In the genomic region with DNA sequence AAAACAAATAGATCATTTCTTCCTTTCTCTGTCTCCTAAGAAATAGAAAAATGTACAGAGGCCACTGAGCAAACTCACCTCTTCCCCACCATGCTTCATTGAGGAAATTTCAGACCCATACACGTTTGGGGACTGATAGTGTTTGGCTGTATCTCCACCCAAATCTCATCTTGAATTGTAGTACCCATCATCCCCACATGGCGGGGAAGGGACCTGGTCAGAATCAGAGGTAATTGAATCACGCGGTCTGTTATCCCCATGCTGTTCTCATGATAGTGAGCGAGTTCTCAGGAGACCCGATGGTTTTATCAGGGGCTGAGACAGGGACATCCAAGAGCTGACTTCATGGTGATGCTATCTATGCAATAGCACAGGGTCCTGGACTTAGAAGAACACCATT, we compare ENCODE assay signal across 16 cellular contexts.
DNase-seq lines count a peak whose midpoint lies in the region; TF ChIP-seq lines count a peak whose summit lies in the region.
"Had no signal": no experiment of that assay in that cellular context is flagged by ENCODE, and none has a peak within 500 bp of the region (broad histone marks: within the 10 kb centered on the region; RNA-seq: fewer than 3 reads in every experiment).

No MANE protein-coding gene starts in this region.

- TF ChIP-seq CTCF in GM12874 (IDR thresholded peaks at IDR 0.05; ENCODE audit: insufficient read depth, low read depth, low read length) = peak; percentile 18; the same call in 1 of the 2 replicates
- TF ChIP-seq CTCF in choroid plexus epithelial cell (conservative IDR thresholded peaks at IDR 0.05; ENCODE audit: low read depth, low read length) = peak; percentile 21
- TF ChIP-seq CTCF in neural crest cell (conservative IDR thresholded peaks at IDR 0.05) = peak; percentile 35
- TF ChIP-seq CTCF in lower leg skin (IDR thresholded peaks at IDR 0.05) = no peak
- no peak for TF ChIP-seq CTCF in dorsolateral prefrontal cortex (IDR thresholded peaks at IDR 0.05 in 54 of 56, conservative IDR thresholded peaks at IDR 0.05 in 2 of 56; ENCODE audit: low read depth in 1 of 56, partially characterized antibody in 56 of 56)

- H3K9me3 Mint-ChIP-seq in neural crest cell = peaks cover 3% of the 10 kb centered on the region
- peaks cover 11% of the 10 kb centered on the region for H3K9me3 Mint-ChIP-seq in activated T-helper 2 cell treated with anti-CD3 and anti-CD28 coated beads, Interferon-gamma antibody, Interleukin-2, Interleukin-4, amounts not matched to agents 10 μg/mL and 5 μg/mL and 100 μg/mL, durations not matched to agents 14 hours and 24 hours and 36 hours
- H3K9me3 Mint-ChIP-seq: activated T-helper 1 cell treated with anti-CD3 and anti-CD28 coated beads, Interleukin-12 subunit alpha, Interleukin-12 subunit beta, Interleukin-2, Interleukin-4 antibody, amounts not matched to agents 30 ng/mL and 10 ng/mL and 1 ng/mL, durations not matched to agents 14 hours and 24 hours and 36 hours had no signal

- H3K27me3 ChIP-seq in dorsolateral prefrontal cortex = no peaks in the 10 kb centered on the region

- no peak overlapping the region for H3K27ac ChIP-seq in dorsolateral prefrontal cortex
- H3K27ac ChIP-seq: left ventricle myocardium inferior, psoas muscle had no signal

- H3K27me3 Mint-ChIP-seq in neural crest cell (ENCODE audit: low read depth) = no peaks in the 10 kb centered on the region
- H3K27me3 Mint-ChIP-seq in activated T-helper 2 cell treated with anti-CD3 and anti-CD28 coated beads, Interferon-gamma antibody, Interleukin-2, Interleukin-4, amounts not matched to agents 10 μg/mL and 5 μg/mL and 100 μg/mL, durations not matched to agents 14 hours and 24 hours and 36 hours (ENCODE audit: low read depth) = no peaks in the 10 kb centered on the region
- H3K27me3 Mint-ChIP-seq: activated CD4-positive, alpha-beta memory T cell treated with anti-CD3 and anti-CD28 coated beads for 36 hours; CD4-positive, alpha-beta T cell had no signal

- H3K4me3 ChIP-seq in choroid plexus epithelial cell (ENCODE audit: low read depth, low read length) (no peak overlapping the region), lower leg skin (ENCODE audit: low read depth, poor library complexity, severe bottlenecking) (no peak overlapping the region), dorsolateral prefrontal cortex (no peak overlapping the region)
- H3K4me3 ChIP-seq: left ventricle myocardium inferior, psoas muscle had no signal

- H3K36me3 Mint-ChIP-seq in neural crest cell (ENCODE audit: low read depth) = no peaks in the 10 kb centered on the region
- no peaks in the 10 kb centered on the region for H3K36me3 Mint-ChIP-seq in activated T-helper 2 cell treated with anti-CD3 and anti-CD28 coated beads, Interferon-gamma antibody, Interleukin-2, Interleukin-4, amounts not matched to agents 10 μg/mL and 5 μg/mL and 100 μg/mL, durations not matched to agents 14 hours and 24 hours and 36 hours (ENCODE audit: low read depth)
- H3K36me3 Mint-ChIP-seq: activated CD4-positive, alpha-beta memory T cell treated with anti-CD3 and anti-CD28 coated beads for 36 hours had no signal

- H3K27ac Mint-ChIP-seq in neural crest cell (ENCODE audit: unreplicated experiment) = no peak overlapping the region
- H3K27ac Mint-ChIP-seq in activated T-helper 2 cell treated with anti-CD3 and anti-CD28 coated beads, Interferon-gamma antibody, Interleukin-2, Interleukin-4, amounts not matched to agents 10 μg/mL and 5 μg/mL and 100 μg/mL, durations not matched to agents 14 hours and 24 hours and 36 hours = no peak overlapping the region
- H3K27ac Mint-ChIP-seq: activated CD4-positive, alpha-beta memory T cell treated with anti-CD3 and anti-CD28 coated beads for 36 hours; activated T-helper 1 cell treated with anti-CD3 and anti-CD28 coated beads, Interleukin-12 subunit alpha, Interleukin-12 subunit beta, Interleukin-2, Interleukin-4 antibody, amounts not matched to agents 30 ng/mL and 10 ng/mL and 1 ng/mL, durations not matched to agents 14 hours and 24 hours and 36 hours; CD4-positive, alpha-beta T cell had no signal

- no peaks in the 10 kb centered on the region for H3K4me1 Mint-ChIP-seq in neural crest cell
- H3K4me1 Mint-ChIP-seq in activated T-helper 2 cell treated with anti-CD3 and anti-CD28 coated beads, Interferon-gamma antibody, Interleukin-2, Interleukin-4, amounts not matched to agents 10 μg/mL and 5 μg/mL and 100 μg/mL, durations not matched to agents 14 hours and 24 hours and 36 hours (ENCODE audit: low read depth) = no peaks in the 10 kb centered on the region

- H3K4me3 Mint-ChIP-seq in neural crest cell = no peak overlapping the region
- no peak overlapping the region for H3K4me3 Mint-ChIP-seq in activated T-helper 2 cell treated with anti-CD3 and anti-CD28 coated beads, Interferon-gamma antibody, Interleukin-2, Interleukin-4, amounts not matched to agents 10 μg/mL and 5 μg/mL and 100 μg/mL, durations not matched to agents 14 hours and 24 hours and 36 hours (ENCODE audit: low read depth)
- H3K4me3 Mint-ChIP-seq: activated CD4-positive, alpha-beta memory T cell treated with anti-CD3 and anti-CD28 coated beads for 36 hours; activated T-helper 1 cell treated with anti-CD3 and anti-CD28 coated beads, Interleukin-12 subunit alpha, Interleukin-12 subunit beta, Interleukin-2, Interleukin-4 antibody, amounts not matched to agents 30 ng/mL and 10 ng/mL and 1 ng/mL, durations not matched to agents 14 hours and 24 hours and 36 hours; CD4-positive, alpha-beta T cell had no signal

- WGBS in lower leg skin, 2 donors = 85% methylated on average over 6 of the region's 6 CpGs

- TF ChIP-seq POLR2A in lower leg skin (IDR thresholded peaks at IDR 0.05) = no peak

- intact Hi-C loops in activated T-helper 2 cell treated with anti-CD3 and anti-CD28 coated beads, Interferon-gamma antibody, Interleukin-2, Interleukin-4, amounts not matched to agents 10 μg/mL and 5 μg/mL and 100 μg/mL, durations not matched to agents 14 hours and 24 hours and 36 hours (cut with micrococcal nuclease) = no loop called here
- intact Hi-C loops in lower leg skin (cut with DNase I; ENCODE audit: low total_unique reads) (no loop called here), dorsolateral prefrontal cortex (cut with DNase I) (no loop called here)

- peak; percentile 42 for DNase-seq in NAMALWA (ENCODE audit: low spot score)
- DNase-seq in choroid plexus epithelial cell (ENCODE audit: low read depth) = no peak
- DNase-seq in neural crest cell (ENCODE audit: low read depth, low spot score) = no peak
- DNase-seq in activated T-helper 2 cell treated with anti-CD3 and anti-CD28 coated beads, Interferon-gamma antibody, Interleukin-2, Interleukin-4, amounts not matched to agents 10 μg/mL and 5 μg/mL and 100 μg/mL, durations not matched to agents 14 hours and 24 hours and 36 hours (ENCODE audit: low spot score) = no peak
- DNase-seq in lower leg skin (ENCODE audit: low spot score in 2 of 2) = no peak
- DNase-seq in dorsolateral prefrontal cortex = no peak
- DNase-seq: activated CD4-positive, alpha-beta memory T cell treated with anti-CD3 and anti-CD28 coated beads for 36 hours; amniotic stem cell; CD4-positive, alpha-beta T cell; hypothalamus; left ventricle myocardium inferior; MV-4-11; NCI-H2171; psoas muscle had no signal

Comparison
In these comparisons a context has a peak if more than half of its experiments do, and no peak if none do; other contexts are left out.
1. CTCF ChIP-seq: peak in GM12874 (single experiment), choroid plexus epithelial cell (single experiment) and neural crest cell (single experiment); none in lower leg skin (0 of 3) and dorsolateral prefrontal cortex (0 of 56).